In the genomic region with DNA sequence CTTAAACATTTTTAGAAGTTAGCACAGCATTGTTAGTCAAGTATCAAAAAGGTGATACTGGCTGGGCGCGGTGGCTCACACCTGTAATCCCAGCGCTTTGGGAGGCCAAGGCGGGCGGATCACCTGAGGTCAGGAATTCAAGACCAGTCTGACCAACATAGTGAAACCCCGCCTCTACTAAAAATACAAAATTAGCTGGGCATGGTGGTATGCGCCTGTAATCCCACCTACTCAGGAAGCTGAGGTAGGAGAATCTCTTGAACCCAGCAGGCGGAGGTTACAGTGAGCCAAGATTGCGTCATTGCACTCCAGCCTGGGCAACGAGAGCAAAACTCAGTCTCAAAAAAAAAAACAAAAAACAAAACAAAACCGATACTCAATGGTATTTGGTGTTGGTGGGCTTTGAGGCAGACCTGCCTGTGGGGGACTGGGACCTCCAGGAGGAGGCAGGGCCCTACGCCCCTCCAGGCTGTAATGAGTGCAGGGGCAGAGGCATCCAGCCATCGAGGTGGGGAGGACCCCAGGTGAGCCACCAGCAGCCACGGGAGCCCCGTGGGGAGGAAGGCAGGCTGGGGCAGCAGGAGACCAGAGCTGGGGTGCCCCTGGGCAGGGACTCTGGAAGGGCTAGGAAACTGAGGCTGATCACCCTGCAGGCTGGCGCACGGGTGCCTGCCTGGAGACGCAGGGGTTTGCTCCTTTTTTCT, we compare ENCODE assay signal across 10 cellular contexts.
A peak's percentile ranks its signal among the peaks of the same experiment; 100 is the strongest.
DNase-seq lines count a peak whose midpoint lies in the region; ATAC-seq and TF ChIP-seq lines count a peak whose summit lies in the region.
"Had no signal": no experiment of that assay in that cellular context is flagged by ENCODE, and none has a peak within 500 bp of the region (broad histone marks: within the 10 kb centered on the region; RNA-seq: fewer than 3 reads in every experiment).

No MANE protein-coding gene starts in this region.

- no peak for TF ChIP-seq CTCF in IMR-90 (conservative IDR thresholded peaks at IDR 0.05; ENCODE audit: low read depth, low read length)
- no peak for TF ChIP-seq CTCF in stomach (IDR thresholded peaks at IDR 0.05)

- no peak overlapping the region for H3K56ac ChIP-seq in IMR-90 (ENCODE audit: extremely low read depth, insufficient read depth, low read length)

- 77% methylated on average over 5 of the region's 18 CpGs; no CpG with 5 or more reads in 1 of the 2 experiments for WGBS in IMR-90 (ENCODE audit: extremely low coverage in 2 of 2, insufficient read length in 1 of 2), 2 experiments
- 77 to 88% (median 83%) methylated on average over 17 to 18 of the region's 18 CpGs for WGBS in stomach, 5 donors

- H4K20me1 ChIP-seq in IMR-90 (ENCODE audit: insufficient read depth, low read length), result no peaks in the 10 kb centered on the region

- TF ChIP-seq EP300 in stomach (IDR thresholded peaks at IDR 0.05), result no peak

- intact Hi-C loops in IMR-90 (cut with micrococcal nuclease), result no loop called here
- intact Hi-C loops in stomach (cut with DNase I; ENCODE audit: low total_unique reads), result no loop called here

- H3K4me1 ChIP-seq in IMR-90 (ENCODE audit: control insufficient read depth, insufficient read depth, low read length) (peaks cover 15% of the 10 kb centered on the region), adipocyte (ENCODE audit: control insufficient read depth, insufficient read depth, low read length) (peaks cover 24% of the 10 kb centered on the region), stomach (peaks cover 13 to 31% (median 21%) of the 10 kb centered on the region in 4 donors)

- H3K27me3 ChIP-seq in IMR-90 (ENCODE audit: control insufficient read depth, insufficient read depth, low read length), result no peaks in the 10 kb centered on the region
- no peaks in the 10 kb centered on the region for H3K27me3 ChIP-seq in adipocyte (replicated peaks; ENCODE audit: control insufficient read depth, insufficient read depth, low read length)
- H3K27me3 ChIP-seq in stomach, result no peaks in the 10 kb centered on the region

- H2BK120ac ChIP-seq in IMR-90 (ENCODE audit: low read depth, low read length), result peak overlapping the region; percentile 82

- peak overlapping the region; percentile 93 for H2AK5ac ChIP-seq in IMR-90 (ENCODE audit: low read depth, low read length)

- peak overlapping the region; percentile 61 for H2BK5ac ChIP-seq in IMR-90 (ENCODE audit: low read depth, low read length, poor library complexity, severe bottlenecking)

- H2BK20ac ChIP-seq in IMR-90 (ENCODE audit: low read depth, low read length), result peak overlapping the region; percentile 82

- H3K9ac ChIP-seq in IMR-90 (ENCODE audit: low read depth, low read length) (peak overlapping the region; percentile 9; the same call in 1 of the 2 replicates), adipocyte (ENCODE audit: low read length) (peak overlapping the region; percentile 55)

- peak overlapping the region; percentile 43 for H3K18ac ChIP-seq in IMR-90 (ENCODE audit: low read depth, low read length)

- no peak overlapping the region for H3K4me2 ChIP-seq in IMR-90 (ENCODE audit: low read depth, low read length)

- in situ Hi-C loops in IMR-90 (cut with MboI; ENCODE audit: low sequenced_read_pairs), result no loop called here

- H3K27ac ChIP-seq in IMR-90 (ENCODE audit: insufficient read depth, low read length) (peak overlapping the region; percentile 24), stomach (peak overlapping the region in 3 of 5 donors; percentile 11 to 71 (median 33))
- H3K27ac ChIP-seq: epithelial cell of prostate had no signal

- H2AFZ ChIP-seq in IMR-90 (replicated peaks; ENCODE audit: low read length, poor library complexity), result peak overlapping the region; percentile 47

- H2BK15ac ChIP-seq in IMR-90 (ENCODE audit: low read depth, low read length), result peak overlapping the region; percentile 40; the same call in 2 of the 3 replicates

- TF ChIP-seq RAD21 in IMR-90 (IDR thresholded peaks at IDR 0.05; ENCODE audit: low read length), result no peak

- dilution Hi-C loops in IMR-90 (cut with HindIII; ENCODE audit: low sequenced_read_pairs, unreplicated experiment), result no loop called here

- peaks cover 0 to 17% of the 10 kb centered on the region in 2 experiments; a peak in 1 of 4 replicates for H3K79me1 ChIP-seq in IMR-90 (ENCODE audit: low read depth in 1 of 2, low read length in 2 of 2)

- H3K9me1 ChIP-seq in IMR-90 (ENCODE audit: insufficient read depth, low read length), result peaks cover 14% of the 10 kb centered on the region

- no peak for TF ChIP-seq POLR2A in IMR-90 (IDR thresholded peaks at IDR 0.05; ENCODE audit: low read depth, low read length)
- no peak for TF ChIP-seq POLR2A in stomach (IDR thresholded peaks at IDR 0.05)

- H3K4me3 ChIP-seq in IMR-90 (ENCODE audit: insufficient read depth, low read depth, low read length) (no peak overlapping the region), adipocyte (ENCODE audit: low read length) (no peak overlapping the region), stomach (no peak overlapping the region)
- H3K4me3 ChIP-seq: mucosa of descending colon had no signal

- POLR2A ChIA-PET in IMR-90 (lab: Charles Lee; ENCODE audit: unreplicated experiment), result interaction anchor here (0.6 to 1.0 kb wide), 2 partner anchors 10 to 19 kb away, joined by 3 read pairs; no protein-coding TSS in a partner anchor

- peak overlapping the region; percentile 79 for H3K4ac ChIP-seq in IMR-90 (ENCODE audit: low read depth, low read length)

- no peak; the same call in 1 of the 2 replicates for ATAC-seq in IMR-90 (ENCODE audit: low read depth)
- ATAC-seq in left lobe of liver, result peak; percentile 11

- H3K14ac ChIP-seq in IMR-90 (replicated peaks; ENCODE audit: low read depth, low read length), result peak overlapping the region; percentile 70

- H3K23ac ChIP-seq in IMR-90 (ENCODE audit: low read depth, low read length), result peak overlapping the region; percentile 31

- peak overlapping the region; percentile 82 for H4K91ac ChIP-seq in IMR-90 (ENCODE audit: insufficient read depth, low read depth, low read length)

- BruUV-seq in IMR-90 (replicated peaks; lab: Mats Ljungman, UMichigan), result no TSS peak

- CTCF ChIA-PET in IMR-90 (lab: Yijun Ruan, JAX), result interaction anchor here (0.6 to 0.8 kb wide), 3 partner anchors 156 to 163 kb away, joined by 3 read pairs; no protein-coding TSS in a partner anchor

- peak overlapping the region; percentile 8; the same call in 1 of the 2 replicates for H4K5ac ChIP-seq in IMR-90 (ENCODE audit: low read depth, low read length)

- peak overlapping the region; percentile 6 for H2AK9ac ChIP-seq in IMR-90 (replicated peaks; ENCODE audit: low read depth, low read length, poor library complexity)

- H3K36me3 ChIP-seq in IMR-90 (ENCODE audit: control insufficient read depth, insufficient read depth, low read length) (no peaks in the 10 kb centered on the region), adipocyte (ENCODE audit: control insufficient read depth, insufficient read depth, low read length, severe bottlenecking) (no peaks in the 10 kb centered on the region), stomach (peaks cover 0 to 4% (median 0%) of the 10 kb centered on the region in 4 donors)

- DNase-seq in IMR-90 (no peak), adipocyte (ENCODE audit: low read depth) (no peak), left lobe of liver (ENCODE audit: low spot score) (no peak), stomach (no peak), CD1c-positive myeloid dendritic cell (ENCODE audit: extremely low spot score) (no peak), AG20443 (ENCODE audit: low spot score) (no peak), cortex of kidney (lab: John Stamatoyannopoulos, UW) (no peak)
- DNase-seq: NCI-H1930 had no signal

- no peaks in the 10 kb centered on the region for H3K9me3 ChIP-seq in IMR-90 (ENCODE audit: control insufficient read depth, insufficient read depth, low read length)
- H3K9me3 ChIP-seq in adipocyte (ENCODE audit: control insufficient read depth, low read length), result no peaks in the 10 kb centered on the region
- H3K9me3 ChIP-seq in stomach, result no peaks in the 10 kb centered on the region
- H3K9me3 ChIP-seq: mucosa of descending colon had no signal

- peak overlapping the region; percentile 47 to 71; a peak in 3 of 4 replicates for H4K8ac ChIP-seq in IMR-90 (ENCODE audit: low read depth in 2 of 2, low read length in 2 of 2)

TF ChIP-seq in IMR-90, 13 proteins besides CTCF, POLR2A, EP300 and RAD21:
- TF ChIP-seq RCOR1 (IDR thresholded peaks at IDR 0.05; ENCODE audit: insufficient replicate concordance, low read length) (no peak), NFE2L2 (IDR thresholded peaks at IDR 0.05; ENCODE audit: low read depth, low read length) (no peak), CHD1 (IDR thresholded peaks at IDR 0.05; ENCODE audit: low read depth, low read length) (no peak), FOS (IDR thresholded peaks at IDR 0.05; ENCODE audit: low read depth, low read length) (no peak), CEBPB (IDR thresholded peaks at IDR 0.05; ENCODE audit: low read depth, low read length) (peak; percentile 64), MXI1 (IDR thresholded peaks at IDR 0.05; ENCODE audit: borderline replicate concordance, low read depth, low read length) (no peak)
- TF ChIP-seq, protein P1, sequence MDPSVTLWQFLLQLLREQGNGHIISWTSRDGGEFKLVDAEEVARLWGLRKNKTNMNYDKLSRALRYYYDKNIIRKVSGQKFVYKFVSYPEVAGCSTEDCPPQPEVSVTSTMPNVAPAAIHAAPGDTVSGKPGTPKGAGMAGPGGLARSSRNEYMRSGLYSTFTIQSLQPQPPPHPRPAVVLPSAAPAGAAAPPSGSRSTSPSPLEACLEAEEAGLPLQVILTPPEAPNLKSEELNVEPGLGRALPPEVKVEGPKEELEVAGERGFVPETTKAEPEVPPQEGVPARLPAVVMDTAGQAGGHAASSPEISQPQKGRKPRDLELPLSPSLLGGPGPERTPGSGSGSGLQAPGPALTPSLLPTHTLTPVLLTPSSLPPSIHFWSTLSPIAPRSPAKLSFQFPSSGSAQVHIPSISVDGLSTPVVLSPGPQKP (IDR thresholded peaks at IDR 0.05; ENCODE audit: borderline replicate concordance, low read depth, low read length), result no peak
